28 cellular contexts compared by ENCODE assay signal in genomic region chr2:14292964-14293363, GRCh38.
"Had no signal": no experiment of that assay in that cellular context is flagged by ENCODE, and none has a peak within 500 bp of the region (broad histone marks: within the 10 kb centered on the region; RNA-seq: fewer than 3 reads in every experiment).

No MANE protein-coding gene starts in this region.

- H3K36me3 Mint-ChIP-seq: mesothelial cell of epicardium, naive B cell had no signal

- H3K27ac Mint-ChIP-seq: effector memory CD8-positive, alpha-beta T cell; mesothelial cell of epicardium; nephron; stimulated activated naive CD8-positive, alpha-beta T cell treated with anti-CD3 and anti-CD28 coated beads, Interleukin-15, amount 100 ng/mL, for 72 hours had no signal

- H3K4me1 Mint-ChIP-seq: naive B cell; stimulated activated naive CD8-positive, alpha-beta T cell treated with anti-CD3 and anti-CD28 coated beads, Interleukin-15, amount 100 ng/mL, for 72 hours had no signal

- H3K27ac ChIP-seq: esophagus squamous epithelium, heart right ventricle, ovary, suprapubic skin, transverse colon, upper lobe of right lung, uterus had no signal

- H3K4me1 ChIP-seq: heart right ventricle, upper lobe of right lung, uterus had no signal

- ATAC-seq: effector memory CD8-positive, alpha-beta T cell; heart right ventricle; left lobe of liver; mucosa of descending colon; sciatic nerve; stimulated activated naive CD8-positive, alpha-beta T cell treated with anti-CD3 and anti-CD28 coated beads, Interleukin-15, amount 100 ng/mL, for 72 hours; upper lobe of right lung had no signal

- H3K9me3 Mint-ChIP-seq: mesothelial cell of epicardium, nephron had no signal

- H3K36me3 ChIP-seq: esophagus squamous epithelium, heart right ventricle, ovary, suprapubic skin, transverse colon, upper lobe of right lung, uterus had no signal

- H3K27me3 ChIP-seq: esophagus squamous epithelium, ovary, suprapubic skin, transverse colon, upper lobe of right lung, uterus had no signal

- H3K4me3 Mint-ChIP-seq: effector memory CD8-positive, alpha-beta T cell; mesothelial cell of epicardium; naive B cell; nephron; stimulated activated naive CD8-positive, alpha-beta T cell treated with anti-CD3 and anti-CD28 coated beads, Interleukin-15, amount 100 ng/mL, for 72 hours had no signal

- H3K4me3 ChIP-seq: esophagus squamous epithelium, heart right ventricle, mucosa of descending colon, ovary, smooth muscle cell, suprapubic skin, transverse colon, upper lobe of right lung, uterus had no signal

- H3K9me3 ChIP-seq: esophagus squamous epithelium, mucosa of descending colon, ovary, suprapubic skin, transverse colon, upper lobe of right lung, uterus had no signal

- H3K27me3 Mint-ChIP-seq: effector memory CD8-positive, alpha-beta T cell; naive B cell; stimulated activated naive CD8-positive, alpha-beta T cell treated with anti-CD3 and anti-CD28 coated beads, Interleukin-15, amount 100 ng/mL, for 72 hours had no signal

- H3K4me2 ChIP-seq: smooth muscle cell had no signal

- DNase-seq: cortex of kidney; effector memory CD8-positive, alpha-beta T cell; erythroblast; esophagus squamous epithelium; foreskin melanocyte; glutamatergic neuron; heart right ventricle; mesenchymal stem cell; mucosa of descending colon; naive B cell; occipital lobe; ovary; posterior cingulate gyrus; stimulated activated CD4-positive, alpha-beta T cell treated with anti-CD3 and anti-CD28 coated beads, Interleukin-12 subunit alpha, Interleukin-12 subunit beta, amount 100 ng/mL, for 4 hours; stimulated activated CD4-positive, alpha-beta T cell treated with anti-CD3 and anti-CD28 coated beads, Interleukin-1b, Interleukin-23, amount 100 ng/mL, for 48 hours; stimulated activated CD4-positive, alpha-beta T cell treated with anti-CD3 and anti-CD28 coated beads, Interleukin-4, amount 100 ng/mL, for 1 hour; stimulated activated CD8-positive, alpha-beta memory T cell treated with anti-CD3 and anti-CD28 coated beads, Interleukin-4, amount 100 ng/mL, for 48 hours; stimulated activated naive CD4-positive, alpha-beta T cell; stimulated activated naive CD8-positive, alpha-beta T cell treated with anti-CD3 and anti-CD28 coated beads, Interleukin-15, amount 100 ng/mL, for 72 hours; transverse colon; upper lobe of right lung; uterus had no signal
